ENCODE assay signal across 1 cellular context in the genomic region with DNA sequence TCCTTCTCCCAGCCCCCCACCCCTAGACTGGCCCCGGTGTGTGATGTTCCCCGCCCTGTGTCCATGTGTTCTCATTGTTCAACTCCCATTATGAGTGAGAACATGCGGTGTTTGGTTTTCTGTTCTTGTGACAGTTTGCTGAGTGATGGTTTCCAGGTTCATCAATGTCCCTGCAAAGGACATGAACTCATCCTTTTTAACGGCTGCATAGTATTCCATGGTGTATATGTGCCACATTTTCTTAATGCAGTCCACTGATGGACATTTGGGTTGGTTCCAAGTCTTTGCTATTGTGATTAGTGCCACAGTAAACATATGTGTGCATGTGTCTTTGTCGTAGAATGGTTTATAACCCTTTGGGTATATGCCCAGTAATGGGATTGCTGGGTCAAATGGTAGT.
TF ChIP-seq lines count a peak whose summit lies in the region.

No MANE protein-coding gene starts in this region.

TF ChIP-seq in HEK293, 187 proteins besides CTCF, POLR2A, EP300 and RAD21 (continued from another document):
- TF ChIP-seq, protein P1, sequence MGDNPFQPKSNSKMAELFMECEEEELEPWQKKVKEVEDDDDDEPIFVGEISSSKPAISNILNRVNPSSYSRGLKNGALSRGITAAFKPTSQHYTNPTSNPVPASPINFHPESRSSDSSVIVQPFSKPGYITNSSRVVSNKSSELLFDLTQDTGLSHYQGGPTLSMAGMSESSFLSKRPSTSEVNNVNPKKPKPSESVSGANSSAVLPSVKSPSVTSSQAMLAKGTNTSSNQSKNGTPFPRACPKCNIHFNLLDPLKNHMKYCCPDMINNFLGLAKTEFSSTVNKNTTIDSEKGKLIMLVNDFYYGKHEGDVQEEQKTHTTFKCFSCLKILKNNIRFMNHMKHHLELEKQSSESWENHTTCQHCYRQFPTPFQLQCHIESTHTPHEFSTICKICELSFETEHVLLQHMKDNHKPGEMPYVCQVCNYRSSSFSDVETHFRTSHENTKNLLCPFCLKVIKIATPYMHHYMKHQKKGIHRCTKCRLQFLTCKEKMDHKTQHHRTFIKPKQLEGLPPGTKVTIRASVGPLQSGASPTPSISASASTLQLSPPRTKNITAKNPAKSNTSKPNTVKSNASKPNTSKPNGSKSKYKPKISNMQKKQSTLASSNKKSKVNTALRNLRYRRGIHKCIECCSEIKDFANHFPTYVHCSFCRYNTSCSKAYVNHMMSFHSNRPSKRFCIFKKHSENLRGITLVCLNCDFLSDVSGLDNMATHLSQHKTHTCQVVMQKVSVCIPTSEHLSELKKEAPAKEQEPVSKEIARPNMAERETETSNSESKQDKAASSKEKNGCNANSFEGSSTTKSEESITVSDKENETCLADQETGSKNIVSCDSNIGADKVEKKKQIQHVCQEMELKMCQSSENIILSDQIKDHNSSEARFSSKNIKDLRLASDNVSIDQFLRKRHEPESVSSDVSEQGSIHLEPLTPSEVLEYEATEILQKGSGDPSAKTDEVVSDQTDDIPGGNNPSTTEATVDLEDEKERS (tag by site-specific recombination; IDR thresholded peaks at IDR 0.05) = peak; percentile 33; the same call in 1 of the 2 replicates
